ENCODE assay signal across 15 cellular contexts in genomic region chr16:66930189-66930588, GRCh38. TPM values are rescaled to one million over a fixed set of nuclear protein-coding genes. Genes with fewer than 3 reads are reported as not detected.
DNase-seq lines count a peak whose midpoint lies in the region; ATAC-seq and TF ChIP-seq lines count a peak whose summit lies in the region.
"Had no signal": no experiment of that assay in that cellular context is flagged by ENCODE, and none has a peak within 500 bp of the region (broad histone marks: within the 10 kb centered on the region; RNA-seq: fewer than 3 reads in every experiment).

No MANE protein-coding gene starts in this region.

- peak overlapping the region; percentile 98 for H3K27ac ChIP-seq in skeletal muscle tissue (ENCODE audit: low read depth, low read length)
- H3K27ac ChIP-seq: 22Rv1, neural progenitor cell had no signal

- TF ChIP-seq CTCF in fibroblast of the aortic adventitia (IDR thresholded peaks at IDR 0.05; ENCODE audit: insufficient read depth, low read length): no peak

- H3K4me1 ChIP-seq in skeletal muscle tissue (ENCODE audit: control insufficient read depth in 3 of 3, insufficient read depth in 3 of 3, low read length in 3 of 3): peaks cover 54 to 79% (median 69%) of the 10 kb centered on the region in 3 donors

- ATAC-seq in HG03039 (IDR thresholded peaks at IDR 0.05; ENCODE audit: unreplicated experiment) (no peak), HG02588 (IDR thresholded peaks at IDR 0.05; ENCODE audit: unreplicated experiment) (no peak)

- DNase-seq in DMS 273 (lab: John Stamatoyannopoulos, UW; ENCODE audit: unreplicated experiment) (peak; percentile 58), DMS 273 treated with DMSO at 0.1 percent for 48 hours (lab: John Stamatoyannopoulos, UW) (no peak), SHP77 (lab: John Stamatoyannopoulos, UW) (peak; percentile 48 to 84), fibroblast of the aortic adventitia (ENCODE audit: low read depth) (peak; percentile 52), GM03348 (ENCODE audit: low spot score) (no peak)
- DNase-seq: central memory CD4-positive, alpha-beta T cell; GDM1; stimulated activated CD4-positive, alpha-beta T cell treated with anti-CD3 and anti-CD28 coated beads, Interleukin-2, amount 100 ng/mL, for 48 hours had no signal

- H3K9me3 ChIP-seq in skeletal muscle tissue (ENCODE audit: control insufficient read depth in 3 of 3, low read length in 3 of 3): no peaks in the 10 kb centered on the region
- H3K9me3 ChIP-seq: HAP-1 had no signal

- H3K4me3 ChIP-seq in fibroblast of the aortic adventitia (ENCODE audit: low read depth, low read length): no peak overlapping the region
- H3K4me3 ChIP-seq in skeletal muscle tissue (ENCODE audit: low read length in 3 of 3): no peak overlapping the region
- H3K4me3 ChIP-seq: HAP-1, neural progenitor cell had no signal

- peaks cover 11 to 19% (median 13%) of the 10 kb centered on the region in 3 donors for H3K36me3 ChIP-seq in skeletal muscle tissue (ENCODE audit: control insufficient read depth in 3 of 3, insufficient read depth in 3 of 3, low read length in 3 of 3)
- H3K36me3 ChIP-seq: HAP-1, neural progenitor cell had no signal

- H3K9ac ChIP-seq in skeletal muscle tissue (ENCODE audit: low read depth in 1 of 3, low read length in 3 of 3): peak overlapping the region in 2 of 3 donors; percentile 29 to 50
- H3K9ac ChIP-seq: neural progenitor cell had no signal

- no peaks in the 10 kb centered on the region for H3K27me3 ChIP-seq in skeletal muscle tissue (ENCODE audit: control insufficient read depth in 3 of 3, insufficient read depth in 3 of 3, low read length in 3 of 3)

RNA-seq across cellular contexts. Expression of gene CIAO2B, which starts 4.0 kb away (rescaled TPM):
- total RNA-seq in fibroblast of the aortic adventitia (ENCODE audit: low replicate concordance) (12.8 and 109 TPM in 2 replicates), skeletal muscle tissue (95.0 TPM)

RNA-seq across cellular contexts. Expression of gene RRAD, which starts 4.9 kb away (rescaled TPM):
- total RNA-seq in fibroblast of the aortic adventitia (ENCODE audit: low replicate concordance) (0.72 and 3.8 TPM in 2 replicates), skeletal muscle tissue (19.3 TPM)

RNA-seq across cellular contexts. Expression of gene CES2, which starts 5.1 kb away (rescaled TPM):
- 28.3 and 37.6 TPM in 2 replicates for total RNA-seq in fibroblast of the aortic adventitia (ENCODE audit: low replicate concordance)
- 15.7 TPM for total RNA-seq in skeletal muscle tissue

RNA-seq across cellular contexts. Expression of gene CDH16, which starts 11.5 kb away (rescaled TPM):
- total RNA-seq in fibroblast of the aortic adventitia (ENCODE audit: low replicate concordance) (not detected in 2 replicates), skeletal muscle tissue (not detected)
- total RNA-seq: temporal lobe had no signal

RNA-seq across cellular contexts. Expression of gene CES3, which starts 30.9 kb away (rescaled TPM):
- total RNA-seq in fibroblast of the aortic adventitia (ENCODE audit: low replicate concordance) (0.54 TPM in 1 of 2 replicates, not detected in the other), skeletal muscle tissue (0.52 TPM)

Comparison
In these comparisons a context has a peak if more than half of its experiments do, and no peak if none do; other contexts are left out.
1. DNase-seq: peak in DMS 273 (single experiment), SHP77 (2 of 2) and fibroblast of the aortic adventitia (single experiment); none in DMS 273 treated with DMSO at 0.1 percent for 48 hours (single experiment) and GM03348 (single experiment).